13 cellular contexts compared by ENCODE assay signal in the genomic region with DNA sequence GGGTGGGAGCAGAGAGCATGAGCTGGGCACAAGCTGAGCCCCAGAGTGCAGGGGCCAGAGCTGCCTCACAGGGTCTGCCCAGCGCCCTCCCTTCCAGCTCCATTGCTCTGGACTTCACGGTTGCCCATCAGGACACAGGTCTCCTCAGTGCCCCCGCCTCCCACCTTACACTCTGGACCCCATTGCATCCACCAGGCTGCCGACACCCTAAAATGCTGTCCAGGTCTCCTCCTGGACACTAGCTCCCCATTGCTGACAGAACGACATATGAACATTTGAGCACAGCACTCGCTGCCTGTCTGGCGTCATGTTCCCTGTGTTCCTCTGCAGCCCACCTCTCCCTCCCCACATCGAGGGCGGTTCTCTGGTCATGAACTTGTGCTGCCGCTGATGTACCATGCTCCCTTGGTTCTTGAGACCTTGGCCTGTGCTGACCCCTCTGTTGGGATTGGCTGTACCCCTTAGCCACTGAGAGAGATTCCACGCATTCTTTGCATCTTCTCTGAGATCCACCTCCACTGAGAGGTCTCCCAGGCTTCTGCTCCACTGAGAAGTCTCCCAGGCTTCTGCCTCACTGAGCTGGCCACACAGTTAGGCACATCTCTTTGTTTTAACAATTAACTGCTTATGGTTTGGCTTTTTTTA. TPM values are rescaled to one million over a fixed set of nuclear protein-coding genes. Genes with fewer than 3 reads are reported as not detected.
A peak's percentile ranks its signal among the peaks of the same experiment; 100 is the strongest.
DNase-seq lines count a peak whose midpoint lies in the region; ATAC-seq and TF ChIP-seq lines count a peak whose summit lies in the region.
"Had no signal": no experiment of that assay in that cellular context is flagged by ENCODE, and none has a peak within 500 bp of the region (broad histone marks: within the 10 kb centered on the region; RNA-seq: fewer than 3 reads in every experiment).

No MANE protein-coding gene starts in this region.

- H3K4me1 ChIP-seq in Peyer's patch: no peaks in the 10 kb centered on the region

- no peaks in the 10 kb centered on the region for H3K9me3 ChIP-seq in Peyer's patch

- peaks cover 0 to 5% (median 3%) of the 10 kb centered on the region in 7 donors for H3K9me3 Mint-ChIP-seq in CD14-positive monocyte

- H3K27ac ChIP-seq in Peyer's patch: no peak overlapping the region
- H3K27ac ChIP-seq: BLaER1 treated with 17β-estradiol and CSF1 and Interleukin-3, amounts not matched to agents 10 nM and 100 nM had no signal

- H3K36me3 ChIP-seq in Peyer's patch: no peaks in the 10 kb centered on the region
- H3K36me3 ChIP-seq: BLaER1 treated with 17β-estradiol and CSF1 and Interleukin-3, amounts not matched to agents 10 nM and 100 nM had no signal

- H3K27ac Mint-ChIP-seq in CD14-positive monocyte: no peak overlapping the region
- H3K27ac Mint-ChIP-seq: CD4-positive, alpha-beta T cell had no signal

- peaks cover 16 to 31% (median 19%) of the 10 kb centered on the region in 3 donors for H3K27me3 Mint-ChIP-seq in CD14-positive monocyte (ENCODE audit: low read depth in 3 of 3)

- DNase-seq in CD14-positive monocyte (ENCODE audit: low spot score) (peak; percentile 10), astrocyte of the hippocampus (ENCODE audit: low read depth, low spot score) (peak; percentile 21), left kidney (ENCODE audit: low read depth, low spot score) (peak; percentile 22), sciatic nerve (ENCODE audit: low spot score) (no peak), NCI-H1092 treated with DMSO at 0.1 percent for 48 hours (lab: John Stamatoyannopoulos, UW) (no peak), SW480 (ENCODE audit: low spot score) (no peak), SHP77 treated with DMSO at 0.1 percent for 48 hours (lab: John Stamatoyannopoulos, UW) (no peak), Peyer's patch (no peak)
- DNase-seq: ACHN; Calu3; CD4-positive, alpha-beta T cell had no signal

- H3K4me3 Mint-ChIP-seq in CD14-positive monocyte: no peak overlapping the region
- H3K4me3 Mint-ChIP-seq: CD4-positive, alpha-beta T cell had no signal

- no peak for TF ChIP-seq POLR2A in Peyer's patch (IDR thresholded peaks at IDR 0.05)

- H3K27me3 ChIP-seq in Peyer's patch: no peaks in the 10 kb centered on the region
- H3K27me3 ChIP-seq: BLaER1 treated with 17β-estradiol and CSF1 and Interleukin-3, amounts not matched to agents 10 nM and 100 nM had no signal

- TF ChIP-seq CTCF in CD14-positive monocyte (IDR thresholded peaks at IDR 0.05) (no peak), Peyer's patch (IDR thresholded peaks at IDR 0.05) (no peak)

- H3K4me3 ChIP-seq in Peyer's patch: no peak overlapping the region
- H3K4me3 ChIP-seq: BLaER1 treated with 17β-estradiol and CSF1 and Interleukin-3, amounts not matched to agents 10 nM and 100 nM; GM12878 had no signal

- peak; percentile 85 for ATAC-seq in sciatic nerve
- ATAC-seq: GM12878 had no signal

- peaks cover 4% of the 10 kb centered on the region for H3K4me1 Mint-ChIP-seq in CD14-positive monocyte

- intact Hi-C loops in CD14-positive monocyte (cut with micrococcal nuclease) (no loop called here), sciatic nerve (cut with DNase I) (no loop called here)

- no peaks in the 10 kb centered on the region for H3K36me3 Mint-ChIP-seq in CD14-positive monocyte

RNA-seq across cellular contexts. Expression of a gene that starts 34.2 kb away (rescaled TPM):
- under 1 TPM; 0.53 to 0.85 TPM for polyA plus RNA-seq in CD14-positive monocyte
- 32.3 TPM for total RNA-seq in sciatic nerve
- 10 to 100 TPM; 11.6 to 23.6 (median 16.6) TPM for total RNA-seq in Peyer's patch

Comparison
In these comparisons a context has a peak if more than half of its experiments do, and no peak if none do; other contexts are left out.
1. DNase-seq: peak in CD14-positive monocyte (single experiment), astrocyte of the hippocampus (single experiment) and left kidney (single experiment); none in sciatic nerve (single experiment), NCI-H1092 treated with DMSO at 0.1 percent for 48 hours (single experiment), SW480 (single experiment), SHP77 treated with DMSO at 0.1 percent for 48 hours (single experiment) and Peyer's patch (0 of 3).